26 cellular contexts compared by ENCODE assay signal in genomic region chr6:133499662-133500061, GRCh38.
"Had no signal": no experiment of that assay in that cellular context is flagged by ENCODE, and none has a peak within 500 bp of the region (broad histone marks: within the 10 kb centered on the region; RNA-seq: fewer than 3 reads in every experiment).

No MANE protein-coding gene starts in this region.

- DNase-seq: activated CD4-positive, alpha-beta memory T cell treated with anti-CD3 and anti-CD28 coated beads for 36 hours; activated CD4-positive, alpha-beta T cell treated with anti-CD3 and anti-CD28 coated beads for 36 hours; activated CD4-positive, alpha-beta T cell treated with anti-CD3 and anti-CD28 coated beads, Interleukin-2, amount 10 ng/mL, durations not matched to agents 24 days and 14 days; activated CD4-positive, CD25-positive, alpha-beta regulatory T cell; activated CD4-positive, CD25-positive, alpha-beta regulatory T cell treated with anti-CD3 and anti-CD28 coated beads, Interleukin-2, amount 50 U/mL, for 72 hours; activated CD8-positive, alpha-beta memory T cell treated with anti-CD3 and anti-CD28 coated beads, Interleukin-2, amount 10 ng/mL, durations not matched to agents 7 days and 5 days; activated CD8-positive, alpha-beta memory T cell treated with anti-CD3 and anti-CD28 coated beads, Interleukin-2, amount 50 U/mL, for 4 hours; activated CD8-positive, alpha-beta T cell treated with anti-CD3 and anti-CD28 coated beads, Interleukin-2, amount 10 ng/mL, durations not matched to agents 7 days and 5 days; activated effector memory CD4-positive, alpha-beta T cell treated with anti-CD3 and anti-CD28 coated beads, Interleukin-2, amount 50 U/mL, for 16 hours; activated naive CD4-positive, alpha-beta T cell treated with anti-CD3 and anti-CD28 coated beads for 36 hours; activated naive CD8-positive, alpha-beta T cell treated with anti-CD3 and anti-CD28 coated beads for 36 hours; activated naive CD8-positive, alpha-beta T cell treated with anti-CD3 and anti-CD28 coated beads, Interleukin-2, amount 50 U/mL, for 24 hours; activated T-cell treated with anti-CD3 and anti-CD28 coated beads, Interleukin-2, amount 50 U/mL, for 1 hour; activated T-cell treated with anti-CD3 and anti-CD28 coated beads, Interleukin-2, amount 50 U/mL, for 48 hours; adrenal gland; amygdala; aorta; body of pancreas; caudate nucleus; colonic mucosa; effector CD8-positive, alpha-beta T cell; esophagus squamous epithelium; foreskin melanocyte; T-helper 2 cell had no signal

- H3K36me3 ChIP-seq: adrenal gland, colonic mucosa, esophagus squamous epithelium, gastroesophageal sphincter had no signal

- H3K4me1 ChIP-seq: adrenal gland, colonic mucosa had no signal

- H3K27ac ChIP-seq: adrenal gland, body of pancreas, colonic mucosa, epithelial cell of prostate, esophagus squamous epithelium, gastroesophageal sphincter had no signal

- H3K4me3 ChIP-seq: adrenal gland, body of pancreas, colonic mucosa, esophagus squamous epithelium, gastroesophageal sphincter had no signal

- H3K27me3 ChIP-seq: adrenal gland, body of pancreas, colonic mucosa, esophagus squamous epithelium, gastroesophageal sphincter had no signal

- H3K9me3 ChIP-seq: adrenal gland, body of pancreas, colonic mucosa, esophagus squamous epithelium, gastroesophageal sphincter had no signal

- ATAC-seq: activated CD4-positive, alpha-beta T cell treated with anti-CD3 and anti-CD28 coated beads for 36 hours; activated CD8-positive, alpha-beta memory T cell treated with anti-CD3 and anti-CD28 coated beads, Interleukin-2, amount 10 ng/mL, durations not matched to agents 7 days and 5 days; activated CD8-positive, alpha-beta T cell treated with anti-CD3 and anti-CD28 coated beads, Interleukin-2, amount 10 ng/mL, durations not matched to agents 7 days and 5 days; activated naive CD8-positive, alpha-beta T cell treated with anti-CD3 and anti-CD28 coated beads, Interleukin-2, amount 50 U/mL, for 24 hours; body of pancreas; gastroesophageal sphincter had no signal
